ENCODE assay signal across 12 cellular contexts in genomic region chr17:71959129-71959528, GRCh38.
A peak's percentile ranks its signal among the peaks of the same experiment; 100 is the strongest.
DNase-seq lines count a peak whose midpoint lies in the region; ATAC-seq, FAIRE-seq and TF ChIP-seq lines count a peak whose summit lies in the region.
"Had no signal": no experiment of that assay in that cellular context is flagged by ENCODE, and none has a peak within 500 bp of the region (broad histone marks: within the 10 kb centered on the region; RNA-seq: fewer than 3 reads in every experiment).

No MANE protein-coding gene starts in this region.

- no CpG with 5 or more reads among the region's 3 CpGs for WGBS in H9 (ENCODE audit: extremely low coverage, insufficient read length, low lambda C conversion rate)

- H3K79me1 ChIP-seq in H9 (ENCODE audit: insufficient read depth, low read depth, low read length, poor library complexity, severe bottlenecking), result no peaks in the 10 kb centered on the region

- peaks cover 2 to 4% of the 10 kb centered on the region in 2 experiments; a peak in 1 of 5 replicates for H3K9me3 Mint-ChIP-seq in H9

- H3K27ac ChIP-seq in C4-2B, result no peak overlapping the region
- no peak overlapping the region for H3K27ac ChIP-seq in H9 (ENCODE audit: insufficient read length, low read depth, low read length)
- H3K27ac ChIP-seq: spleen had no signal

- DNase-seq in H9 (no peak), SW480 (ENCODE audit: low spot score) (peak; percentile 13), hippocampal formation (lab: John Stamatoyannopoulos, UW) (no peak)
- DNase-seq in activated naive CD4-positive, alpha-beta T cell (lab: John Stamatoyannopoulos, UW), result no peak
- DNase-seq: activated CD4-positive, CD25-positive, alpha-beta regulatory T cell; NCI-H2171 treated with DMSO at 0.1 percent for 48 hours; spleen had no signal

- TF ChIP-seq CTCF in C4-2B (conservative IDR thresholded peaks at IDR 0.05) (peak; percentile 79), H9 (conservative IDR thresholded peaks at IDR 0.05) (peak; percentile 68)

- no peak overlapping the region for H2BK20ac ChIP-seq in H9 (ENCODE audit: low read depth, low read length, poor library complexity, severe bottlenecking)

- no peaks in the 10 kb centered on the region for H3K4me1 Mint-ChIP-seq in H9
- H3K4me1 Mint-ChIP-seq: brain had no signal

- no peak overlapping the region for H2BK15ac ChIP-seq in H9 (ENCODE audit: low read depth, low read length)

- no peak overlapping the region for H2BK12ac ChIP-seq in H9 (ENCODE audit: insufficient read length, low read depth, low read length)

- H2BK120ac ChIP-seq in H9 (ENCODE audit: low read depth, low read length, poor library complexity, severe bottlenecking), result no peak overlapping the region

- H3K36me3 Mint-ChIP-seq in H9 (ENCODE audit: insufficient read depth in 1 of 3, low read depth in 3 of 3), result no peaks in the 10 kb centered on the region; a peak in 1 of 7 replicates
- H3K36me3 Mint-ChIP-seq: brain had no signal

- no peak overlapping the region for H4K5ac ChIP-seq in H9 (ENCODE audit: insufficient read length, low read depth, low read length)

- no peak overlapping the region for H3T11ph ChIP-seq in H9 (ENCODE audit: low read length)

- H3K23me2 ChIP-seq in H9 (ENCODE audit: insufficient read length, low read depth, low read length, poor library complexity, severe bottlenecking), result no peaks in the 10 kb centered on the region

- H3K56ac ChIP-seq in H9 (ENCODE audit: insufficient read length, low read depth, low read length), result no peak overlapping the region

- no peak overlapping the region for H3K9ac ChIP-seq in H9 (ENCODE audit: extremely low read depth, insufficient read length, low read length)

- no peak overlapping the region for H3K4me3 Mint-ChIP-seq in H9
- H3K4me3 Mint-ChIP-seq: brain had no signal

- H2AFZ ChIP-seq in H9 (ENCODE audit: low read length), result no peak overlapping the region

- no peak overlapping the region for H3K4me2 ChIP-seq in H9 (ENCODE audit: insufficient read depth, insufficient read length, low read length)

- H4K8ac ChIP-seq in H9 (replicated peaks; ENCODE audit: insufficient read length, low read depth, low read length), result no peak overlapping the region

- H4K91ac ChIP-seq in H9 (ENCODE audit: insufficient read length, low read depth, low read length), result no peak overlapping the region

- H2AK5ac ChIP-seq in H9 (ENCODE audit: insufficient read length, low read length), result no peak overlapping the region

- H3K27me3 ChIP-seq in H9 (ENCODE audit: insufficient read depth, low read length), result no peaks in the 10 kb centered on the region
- H3K27me3 ChIP-seq: spleen had no signal

- no peak overlapping the region for H2BK5ac ChIP-seq in H9 (ENCODE audit: insufficient read length, low read length)

- H3K14ac ChIP-seq in H9 (ENCODE audit: insufficient read depth, low read length), result no peak overlapping the region

- no peaks in the 10 kb centered on the region for H3K79me2 ChIP-seq in H9 (ENCODE audit: insufficient read depth, low read length)

- H3K4ac ChIP-seq in H9 (ENCODE audit: low read depth, low read length), result no peak overlapping the region

- no peaks in the 10 kb centered on the region; the same call in none of the 2 replicates for H3K27me3 Mint-ChIP-seq in H9 (ENCODE audit: low read depth)

- peak; percentile 33 for FAIRE-seq in islet of Langerhans (lab: Jason Lieb, UNC)

- no peaks in the 10 kb centered on the region for H3K4me1 ChIP-seq in H9 (ENCODE audit: insufficient read depth, low read length)
- H3K4me1 ChIP-seq: spleen had no signal

- H3K18ac ChIP-seq in H9 (ENCODE audit: insufficient read length, low read depth, low read length), result no peak overlapping the region

- H3K27ac Mint-ChIP-seq in H9, result no peak overlapping the region
- H3K27ac Mint-ChIP-seq: brain had no signal

- ATAC-seq in GM19455 (IDR thresholded peaks at IDR 0.05; ENCODE audit: unreplicated experiment) (no peak), esophagus mucosa (no peak)

- H3K23ac ChIP-seq in H9 (ENCODE audit: insufficient read length, low read depth, low read length), result no peak overlapping the region

- H3K9me3 ChIP-seq in H9 (ENCODE audit: control insufficient read depth, low read depth, low read length), result no peaks in the 10 kb centered on the region

- H4K20me1 ChIP-seq in H9 (ENCODE audit: control insufficient read depth, insufficient read depth, insufficient read length), result no peaks in the 10 kb centered on the region
